Comparison of ENCODE assay signal across 22 cellular contexts in the genomic region with DNA sequence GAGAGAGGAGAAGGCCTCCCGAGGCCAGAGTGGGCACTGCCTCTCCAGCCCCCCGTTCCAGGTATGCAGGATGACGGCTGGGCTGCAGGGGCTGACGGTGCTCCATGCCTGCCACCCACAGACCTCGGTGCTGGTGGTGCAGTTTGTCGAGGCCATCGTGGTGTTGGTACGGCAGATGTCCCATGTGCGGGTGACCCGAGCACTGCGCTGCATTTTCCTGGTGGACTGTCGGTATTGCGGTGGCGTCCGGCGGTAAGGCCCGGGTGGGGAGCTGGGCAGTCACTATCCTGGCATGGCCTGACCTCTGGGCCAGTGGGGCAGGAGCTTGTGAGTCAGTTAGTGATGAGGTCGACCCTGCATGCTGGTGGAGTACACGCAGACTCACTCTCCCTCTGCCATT.
"Had no signal": no experiment of that assay in that cellular context is flagged by ENCODE, and none has a peak within 500 bp of the region (broad histone marks: within the 10 kb centered on the region; RNA-seq: fewer than 3 reads in every experiment).

No MANE protein-coding gene starts in this region.

- H3K27ac ChIP-seq: body of pancreas, cardiac muscle cell, SJSA1, suprapubic skin, tibial artery, upper lobe of right lung had no signal

- H3K27me3 ChIP-seq: body of pancreas, cardiac muscle cell, esophagus squamous epithelium, SJSA1, suprapubic skin, tibial artery, upper lobe of right lung had no signal

- DNase-seq: activated B cell treated with CpG ODN at 0.5 μM for 24 hours; activated CD4-positive, alpha-beta T cell treated with anti-CD3 and anti-CD28 coated beads for 36 hours; activated CD8-positive, alpha-beta memory T cell treated with anti-CD3 and anti-CD28 coated beads, Interleukin-2, amount 10 ng/mL, durations not matched to agents 7 days and 5 days; activated CD8-positive, alpha-beta T cell treated with anti-CD3 and anti-CD28 coated beads, Interleukin-2, amount 10 ng/mL, durations not matched to agents 7 days and 5 days; activated naive CD4-positive, alpha-beta T cell treated with Interleukin-2 at 50 U/mL for 16 hours; activated T-cell treated with anti-CD3 and anti-CD28 coated beads, Interleukin-2, amount 50 U/mL, for 72 hours; body of pancreas; effector CD8-positive, alpha-beta T cell; esophagus squamous epithelium; foreskin melanocyte; natural killer cell; stimulated activated CD4-positive, alpha-beta T cell treated with anti-CD3 and anti-CD28 coated beads, Interleukin-1b, Interleukin-23, amount 100 ng/mL, for 48 hours; stimulated activated naive CD4-positive, alpha-beta T cell; tibial artery; upper lobe of right lung had no signal

- H3K27ac Mint-ChIP-seq: activated B cell treated with CpG ODN at 0.5 μM for 24 hours; activated CD4-positive, alpha-beta T cell treated with anti-CD3 and anti-CD28 coated beads for 36 hours; activated CD8-positive, alpha-beta memory T cell treated with anti-CD3 and anti-CD28 coated beads, Interleukin-2, amount 10 ng/mL, durations not matched to agents 7 days and 5 days; activated CD8-positive, alpha-beta T cell treated with anti-CD3 and anti-CD28 coated beads, Interleukin-2, amount 10 ng/mL, durations not matched to agents 7 days and 5 days; activated naive CD8-positive, alpha-beta T cell; activated T-cell treated with anti-CD3 and anti-CD28 coated beads, Interleukin-2, amount 50 U/mL, for 72 hours; memory B cell; natural killer cell; progenitor cell of endocrine pancreas had no signal

- H3K36me3 Mint-ChIP-seq: natural killer cell had no signal

- H3K4me3 Mint-ChIP-seq: activated B cell treated with CpG ODN at 0.5 μM for 24 hours; activated CD4-positive, alpha-beta T cell treated with anti-CD3 and anti-CD28 coated beads for 36 hours; activated CD8-positive, alpha-beta memory T cell treated with anti-CD3 and anti-CD28 coated beads, Interleukin-2, amount 10 ng/mL, durations not matched to agents 7 days and 5 days; activated CD8-positive, alpha-beta T cell treated with anti-CD3 and anti-CD28 coated beads, Interleukin-2, amount 10 ng/mL, durations not matched to agents 7 days and 5 days; activated naive CD8-positive, alpha-beta T cell; activated T-cell treated with anti-CD3 and anti-CD28 coated beads, Interleukin-2, amount 50 U/mL, for 72 hours; memory B cell; natural killer cell had no signal

- H3K9me3 Mint-ChIP-seq: activated B cell treated with CpG ODN at 0.5 μM for 24 hours; activated T-cell treated with anti-CD3 and anti-CD28 coated beads, Interleukin-2, amount 50 U/mL, for 72 hours; memory B cell; natural killer cell had no signal

- H3K36me3 ChIP-seq: cardiac muscle cell had no signal

- H3K9me3 ChIP-seq: body of pancreas, esophagus squamous epithelium, SJSA1, suprapubic skin, tibial artery, upper lobe of right lung had no signal

- H3K4me3 ChIP-seq: body of pancreas, cardiac muscle cell, esophagus squamous epithelium, SJSA1, smooth muscle cell, suprapubic skin, tibial artery, upper lobe of right lung had no signal

- H3K4me1 Mint-ChIP-seq: activated B cell treated with CpG ODN at 0.5 μM for 24 hours, memory B cell, natural killer cell had no signal

- H3K27me3 Mint-ChIP-seq: activated B cell treated with CpG ODN at 0.5 μM for 24 hours; activated CD4-positive, alpha-beta T cell treated with anti-CD3 and anti-CD28 coated beads for 36 hours; activated CD8-positive, alpha-beta memory T cell treated with anti-CD3 and anti-CD28 coated beads, Interleukin-2, amount 10 ng/mL, durations not matched to agents 7 days and 5 days; activated naive CD8-positive, alpha-beta T cell; memory B cell; progenitor cell of endocrine pancreas had no signal

- H3K4me2 ChIP-seq: smooth muscle cell had no signal
